In genomic region chrX:119382606-119383005, GRCh38 we compare ENCODE assay signal across 1 cellular context.
TF ChIP-seq lines count a peak whose summit lies in the region.

No MANE protein-coding gene starts in this region.

TF ChIP-seq in GM23338, 12 proteins besides CTCF, POLR2A, EP300 and RAD21 (continued from another document):
- TF ChIP-seq ZNF462 (CRISPR knock-in tag; IDR thresholded peaks at IDR 0.05) (no peak), JUNB (IDR thresholded peaks at IDR 0.05; ENCODE audit: unreplicated experiment) (no peak), STAT1 (IDR thresholded peaks at IDR 0.05; ENCODE audit: unreplicated experiment) (no peak), REST (IDR thresholded peaks at IDR 0.05; ENCODE audit: unreplicated experiment) (no peak), EZH2 (IDR thresholded peaks at IDR 0.05; ENCODE audit: low read depth, unreplicated experiment) (no peak), NANOG (IDR thresholded peaks at IDR 0.05; ENCODE audit: borderline replicate concordance) (no peak)
